Comparison of ENCODE assay signal across 1 cellular context in genomic region chr17:81666342-81667191, GRCh38.
A peak's percentile ranks its signal among the peaks of the same experiment; 100 is the strongest.
TF ChIP-seq lines count a peak whose summit lies in the region.

CCDC137 (plus strand) TSS chr17:81666737; CDS start chr17:81666767, 30 bp downstream.
OXLD1 (minus strand) TSS chr17:81666605; CDS start chr17:81666577, 28 bp downstream.

TF ChIP-seq in K562, 482 proteins besides CTCF, POLR2A, EP300 and RAD21 (continued from another document and continues in another):
- 0 out of 2 replicates have a peak, but pooled peaks have one; percentile 10 for TF ChIP-seq RREB1 (CRISPR knock-in tag; IDR thresholded peaks at IDR 0.05)
- TF ChIP-seq C11orf30 (IDR thresholded peaks at IDR 0.05; ENCODE audit: low read depth) = peak; percentile 83
- no peak for TF ChIP-seq ATF1 (CRISPR knock-in tag; IDR thresholded peaks at IDR 0.05)
- TF ChIP-seq ATF1 (tag; IDR thresholded peaks at IDR 0.05) = peak; percentile 53
- TF ChIP-seq REST (CRISPR knock-in tag; IDR thresholded peaks at IDR 0.05; ENCODE audit: low read depth) = 0 out of 2 replicates have a peak, but pooled peaks have one; percentile 28
- TF ChIP-seq GABPA (tag; conservative IDR thresholded peaks at IDR 0.05; ENCODE audit: low read depth) = peak; percentile 99
- TF ChIP-seq ZBTB40 (IDR thresholded peaks at IDR 0.05) = peak; percentile 99
- no peak for TF ChIP-seq ZBTB40 (CRISPR knock-in tag; IDR thresholded peaks at IDR 0.05)
- peak; percentile 55; the same call in 1 of the 2 replicates for TF ChIP-seq KDM2B (CRISPR knock-in tag; IDR thresholded peaks at IDR 0.05)
- TF ChIP-seq CXXC5 (CRISPR knock-in tag; IDR thresholded peaks at IDR 0.05) = peak; percentile 71
- TF ChIP-seq PHF20 (IDR thresholded peaks at IDR 0.05; ENCODE audit: partially characterized antibody) = peak; percentile 87
- TF ChIP-seq KLF6 (CRISPR knock-in tag; IDR thresholded peaks at IDR 0.05; ENCODE audit: borderline replicate concordance) = no peak
- peak; percentile 86; the same call in 1 of the 2 replicates for TF ChIP-seq GTF2E2 (tag; IDR thresholded peaks at IDR 0.05)
- peak; percentile 36; the same call in 1 of the 2 replicates for TF ChIP-seq TCF7 (IDR thresholded peaks at IDR 0.05; ENCODE audit: borderline replicate concordance)
- peak; percentile 62 for TF ChIP-seq NR2C1 (IDR thresholded peaks at IDR 0.05)
- peak; percentile 66 for TF ChIP-seq NR2C1 (tag; IDR thresholded peaks at IDR 0.05)
- TF ChIP-seq GTF2F1 (IDR thresholded peaks at IDR 0.05; ENCODE audit: low read depth, low read length) = 0 out of 2 replicates have a peak, but pooled peaks have one; percentile 61
- TF ChIP-seq ETV1 (tag; conservative IDR thresholded peaks at IDR 0.05; ENCODE audit: low read depth) = peak; percentile 55; the same call in 1 of the 2 replicates
- peak; percentile 97 for TF ChIP-seq GATAD2B (IDR thresholded peaks at IDR 0.05; ENCODE audit: borderline replicate concordance)
- peak; percentile 98 for TF ChIP-seq SPI1 (IDR thresholded peaks at IDR 0.05; ENCODE audit: borderline replicate concordance, low read depth, low read length)
- TF ChIP-seq TEAD2 (tag; IDR thresholded peaks at IDR 0.05) = no peak
- TF ChIP-seq ELF2 (CRISPR knock-in tag; IDR thresholded peaks at IDR 0.05) = peak; percentile 98
- peak in 1 of 2 experiments; percentile 55; a peak in 2 of 4 replicates for TF ChIP-seq SRF (CRISPR knock-in tag; IDR thresholded peaks at IDR 0.05)
- no peak for TF ChIP-seq HOMEZ (CRISPR knock-in tag; IDR thresholded peaks at IDR 0.05)
- TF ChIP-seq ZNF707 (CRISPR knock-in tag; conservative IDR thresholded peaks at IDR 0.05) = no peak
- 0 out of 2 replicates have a peak, but pooled peaks have one; percentile 52 for TF ChIP-seq THAP7 (CRISPR knock-in tag; IDR thresholded peaks at IDR 0.05)
